ENCODE assay signal across 18 cellular contexts in the genomic region with DNA sequence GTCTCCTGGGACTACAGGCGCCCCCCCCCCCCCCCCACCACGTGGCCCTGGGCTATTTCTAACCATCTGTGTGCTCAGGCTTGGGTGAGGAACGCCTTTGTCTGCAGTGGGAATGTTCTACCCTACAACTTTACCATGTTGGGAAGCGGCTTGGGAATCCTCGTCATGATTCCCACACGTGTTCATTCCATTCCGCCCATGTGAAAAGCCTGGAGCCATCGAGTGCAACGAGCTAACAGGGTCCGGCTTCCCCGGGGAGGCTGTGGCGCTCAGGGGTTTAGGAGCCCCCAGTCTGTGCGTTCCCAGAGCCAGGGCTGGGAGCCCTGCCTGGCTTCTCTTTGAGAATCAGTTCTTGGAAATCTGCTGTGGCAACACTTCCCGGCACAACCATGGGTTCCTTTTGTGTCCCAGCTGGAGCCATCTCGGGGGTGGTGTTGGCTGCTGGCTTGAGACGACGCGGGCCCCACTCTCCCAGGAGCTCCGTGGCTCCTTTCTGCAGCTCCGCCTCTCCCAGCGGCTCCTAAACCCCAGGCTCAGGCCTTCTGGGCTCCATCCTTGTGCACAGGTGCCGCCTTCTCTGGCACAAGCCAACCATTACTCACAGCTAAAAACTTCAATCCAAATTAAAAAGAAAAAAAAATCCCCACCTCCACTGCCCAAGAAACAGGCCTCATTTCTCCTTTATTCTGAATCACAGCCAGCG. TPM values are rescaled to one million over a fixed set of nuclear protein-coding genes. Genes with fewer than 3 reads are reported as not detected.
DNase-seq lines count a peak whose midpoint lies in the region; ATAC-seq, FAIRE-seq and TF ChIP-seq lines count a peak whose summit lies in the region.
"Had no signal": no experiment of that assay in that cellular context is flagged by ENCODE, and none has a peak within 500 bp of the region (broad histone marks: within the 10 kb centered on the region; RNA-seq: fewer than 3 reads in every experiment).

No MANE protein-coding gene starts in this region.

- H3K4me1 ChIP-seq in right atrium auricular region (no peaks in the 10 kb centered on the region), K562 (replicated peaks in 1 of 2; ENCODE audit: control insufficient read depth in 2 of 2, insufficient read depth in 2 of 2, low read length in 2 of 2) (peaks cover 11% of the 10 kb centered on the region in 2 experiments; a peak in 2 of 5 replicates), Peyer's patch (no peaks in the 10 kb centered on the region)

- TF ChIP-seq RAD21 in K562 (CRISPR knock-in tag; conservative IDR thresholded peaks at IDR 0.05 in 1 of 2, IDR thresholded peaks at IDR 0.05 in 1 of 2), result no peak

- peak overlapping the region in 1 of 2 experiments; percentile 45; a peak in 1 of 4 replicates for H3K9ac ChIP-seq in K562 (ENCODE audit: insufficient read depth in 1 of 2, low read depth in 2 of 2, low read length in 2 of 2)

- H3K27me3 ChIP-seq in right atrium auricular region (no peaks in the 10 kb centered on the region), K562 (ENCODE audit: control insufficient read depth in 2 of 2, insufficient read depth in 2 of 2, low read length in 2 of 2) (peaks cover 27 to 58% of the 10 kb centered on the region in 2 experiments), Peyer's patch (no peaks in the 10 kb centered on the region)

- no peaks in the 10 kb centered on the region for H3K9me1 ChIP-seq in K562 (ENCODE audit: control insufficient read depth, insufficient read depth, low read length)

- no peak for TF ChIP-seq EP300 in K562 (IDR thresholded peaks at IDR 0.05; ENCODE audit: low read length)

- no peak overlapping the region for H3K4me2 ChIP-seq in K562 (ENCODE audit: insufficient read depth, low read length)

- TF ChIP-seq CTCF in right atrium auricular region (IDR thresholded peaks at IDR 0.05), result no peak
- TF ChIP-seq CTCF in K562 (IDR thresholded peaks at IDR 0.05 in 2 of 3, conservative IDR thresholded peaks at IDR 0.05 in 1 of 3; ENCODE audit: insufficient read depth in 2 of 3, low read depth in 1 of 3, low read length in 3 of 3), result no peak
- TF ChIP-seq CTCF in Peyer's patch (IDR thresholded peaks at IDR 0.05), result no peak

- CTCF ChIA-PET in K562 (lab: Yijun Ruan, JAX; ENCODE audit: low intra/inter-chr PET ratio), result no interaction called here

- intact Hi-C loops in Right ventricle myocardium superior (cut with DNase I) (no loop called here), K562 (cut with micrococcal nuclease) (no loop called here)

- no TSS peak for BruUV-seq in K562 (replicated peaks; lab: Mats Ljungman, UMichigan)

- H3K79me2 ChIP-seq in K562 (ENCODE audit: control insufficient read depth, insufficient read depth, low read length), result no peaks in the 10 kb centered on the region

- H3K4me3 ChIP-seq in right atrium auricular region (no peak overlapping the region), K562 (no peak overlapping the region), Peyer's patch (no peak overlapping the region)

- H3K9me3 ChIP-seq in right atrium auricular region (no peaks in the 10 kb centered on the region), K562 (replicated peaks; ENCODE audit: control insufficient read depth, insufficient read depth, low read depth, low read length) (no peaks in the 10 kb centered on the region), Peyer's patch (no peaks in the 10 kb centered on the region)

- POLR2A ChIA-PET in K562 (lab: Yijun Ruan, JAX), result interaction anchor here (1.5 kb wide), 1 partner anchor 14 kb away, joined by 3 read pairs; no protein-coding TSS in a partner anchor

- FAIRE-seq in K562 (lab: Jason Lieb, UNC) (no peak), urothelium cell line (lab: Jason Lieb, UNC) (no peak)
- FAIRE-seq: A204.1 had no signal

- no peak for TF ChIP-seq POLR2A in K562 (conservative IDR thresholded peaks at IDR 0.05)
- no peak for TF ChIP-seq POLR2A in Peyer's patch (IDR thresholded peaks at IDR 0.05)

- WGBS in K562 (ENCODE audit: insufficient coverage, low coverage, missing lambda C conversion rate), result 38% methylated on average over 16 of the region's 23 CpGs

- in situ Hi-C loops in K562 (cut with MboI), result no loop called here
- in situ Hi-C loops in KBM-7 (cut with MboI; ENCODE audit: low pct_unique_long_range_greater_than_20kb, low sequenced_read_pairs), result no loop called here

- ATAC-seq in Right ventricle myocardium superior (ENCODE audit: poor library complexity) (no peak), K562 (no peak)
- ATAC-seq: activated T-cell treated with anti-CD3 and anti-CD28 coated beads, Interleukin-2, amount 50 U/mL, for 4 hours had no signal

- peak; percentile 17 for DNase-seq in Right ventricle myocardium superior
- DNase-seq in right atrium auricular region (ENCODE audit: low spot score), result no peak
- no peak for DNase-seq in K562 (ENCODE audit: extremely low read depth in 1 of 4, low spot score in 3 of 4)
- peak; percentile 58 for DNase-seq in iPS-NIHi11 (ENCODE audit: low spot score)
- DNase-seq in urothelium cell line (ENCODE audit: low spot score), result peak; percentile 78
- DNase-seq in KBM-7, result no peak
- no peak for DNase-seq in HK-2 (ENCODE audit: unreplicated experiment)
- DNase-seq in Peyer's patch, result no peak
- DNase-seq: activated CD4-positive, alpha-beta memory T cell treated with anti-CD3 and anti-CD28 coated beads for 36 hours; activated naive CD8-positive, alpha-beta T cell treated with anti-CD3 and anti-CD28 coated beads for 36 hours; activated T-cell treated with anti-CD3 and anti-CD28 coated beads, Interleukin-2, amount 50 U/mL, for 4 hours; CD4-positive, CD25-positive, alpha-beta regulatory T cell; DMS79 treated with DMSO at 0.1 percent for 48 hours; NK-92 treated with Interleukin-12 subunit alpha and Interleukin-12 subunit beta, amount 100 ng/mL, for 24 hours; RPMI8226; stimulated activated naive CD4-positive, alpha-beta T cell; trophoblast cell had no signal

- H3K27ac ChIP-seq in right atrium auricular region (no peak overlapping the region), K562 (ENCODE audit: extremely low read depth, low read depth, low read length) (no peak overlapping the region), Peyer's patch (no peak overlapping the region)

- no peaks in the 10 kb centered on the region for H4K20me1 ChIP-seq in K562 (replicated peaks; ENCODE audit: control insufficient read depth, insufficient read depth, low read length)

- no peak overlapping the region for H2AFZ ChIP-seq in K562 (ENCODE audit: low read depth, low read length)

- H3K36me3 ChIP-seq in right atrium auricular region, result no peaks in the 10 kb centered on the region
- no peaks in the 10 kb centered on the region for H3K36me3 ChIP-seq in K562 (ENCODE audit: control insufficient read depth, insufficient read depth, low read length)
- H3K36me3 ChIP-seq in Peyer's patch, result no peaks in the 10 kb centered on the region

RNA-seq across cellular contexts. Expression of gene PPFIA1, which starts 18.8 kb away (rescaled TPM):
- total RNA-seq in Right ventricle myocardium superior (41.8 TPM), right atrium auricular region (10 to 100 TPM; 28.7 to 45.9 TPM), K562 (2014; rRNA removed) (24.9 and 26.0 TPM in 2 replicates), K562 (2014; rRNA removed; fragmentation: Illumina TruSeq; extraction: Trizol) (28.5 and 31.6 TPM in 2 replicates), K562 (2015; rRNA removed; fragmentation: Illumina TruSeq; extraction: Trizol) (28.9 and 30.3 TPM in 2 replicates), K562 (2021) (33.1 and 38.4 TPM in 2 replicates), Peyer's patch (100 to 1,000 TPM in 1 of 4 donors, 10 to 100 TPM in 3; 45.5 to 111 (median 71.4) TPM)
- total RNA-seq in K562 (2011; cell fraction: chromatin; rRNA removed; ENCODE audit: low replicate concordance), result 221 and 294 TPM in 2 replicates
- 104 and 111 TPM in 2 replicates for total RNA-seq in K562 (2011; cell fraction: nucleolus; rRNA removed)
- total RNA-seq in K562 (2011; cell fraction: nucleoplasm; rRNA removed), result 162 and 166 TPM in 2 replicates
- polyA plus RNA-seq in K562 (2011; rRNA removed) (41.5 and 48.0 TPM in 2 replicates), K562 (2014; fragmentation: Illumina TruSeq; extraction: Trizol) (36.2 and 39.5 TPM in 2 replicates), K562 (2014; fragmentation: Nextera tagmentation; extraction: Ambion mirVana) (10 to 100 TPM in 1 of 2 experiments, 1 to 10 TPM in 1; 9.9 to 13.3 TPM), K562 (2014; rRNA removed) (27.4 and 31.0 TPM in 2 replicates)
- polyA plus RNA-seq in K562 (2011; cell fraction: cytosol; rRNA removed), result 42.0 and 45.8 TPM in 2 replicates
- polyA plus RNA-seq in K562 (2011; cell fraction: nucleus; rRNA removed), result 107 and 119 TPM in 2 replicates
- 26.5 and 28.1 TPM in 2 replicates for polyA plus RNA-seq in K562 (2012)
- 76.5 and 78.4 TPM in 2 replicates for polyA minus RNA-seq in K562 (2011; rRNA and poly(A)+ RNA removed)
- 27.9 and 43.6 TPM in 2 replicates for polyA minus RNA-seq in K562 (2011; cell fraction: cytosol; rRNA and poly(A)+ RNA removed)
- polyA minus RNA-seq in K562 (2011; cell fraction: nucleus; rRNA and poly(A)+ RNA removed), result 46.0 and 70.8 TPM in 2 replicates

RNA-seq across cellular contexts. Expression of gene FADD, which starts 48.6 kb away (rescaled TPM):
- total RNA-seq in Right ventricle myocardium superior (10.3 TPM), right atrium auricular region (10 to 100 TPM in 1 of 2 donors, 1 to 10 TPM in 1; 7.1 to 11.1 TPM), K562 (2014; rRNA removed) (20.1 and 20.4 TPM in 2 replicates), K562 (2014; rRNA removed; fragmentation: Illumina TruSeq; extraction: Trizol) (15.5 and 17.2 TPM in 2 replicates), K562 (2015; rRNA removed; fragmentation: Illumina TruSeq; extraction: Trizol) (18.4 and 20.9 TPM in 2 replicates), K562 (2021) (24.1 and 26.2 TPM in 2 replicates), Peyer's patch (10 to 100 TPM in 3 of 4 donors, 1 to 10 TPM in 1; 9.9 to 33.6 (median 28.8) TPM)
- 9.8 and 23.6 TPM in 2 replicates for total RNA-seq in K562 (2011; cell fraction: chromatin; rRNA removed; ENCODE audit: low replicate concordance)
- total RNA-seq in K562 (2011; cell fraction: nucleolus; rRNA removed), result 23.6 and 28.0 TPM in 2 replicates
- 17.0 and 17.6 TPM in 2 replicates for total RNA-seq in K562 (2011; cell fraction: nucleoplasm; rRNA removed)
- polyA plus RNA-seq in K562 (2011; rRNA removed) (23.6 and 26.9 TPM in 2 replicates), K562 (2014; fragmentation: Illumina TruSeq; extraction: Trizol) (17.2 and 17.7 TPM in 2 replicates), K562 (2014; fragmentation: Nextera tagmentation; extraction: Ambion mirVana) (under 1 TPM; 0.29 to 0.30 TPM), K562 (2014; rRNA removed) (26.7 and 28.7 TPM in 2 replicates)
- 24.3 and 37.3 TPM in 2 replicates for polyA plus RNA-seq in K562 (2011; cell fraction: cytosol; rRNA removed)
- polyA plus RNA-seq in K562 (2011; cell fraction: nucleus; rRNA removed), result 11.2 and 14.3 TPM in 2 replicates
- polyA plus RNA-seq in K562 (2012), result 20.7 and 23.8 TPM in 2 replicates
- 17.5 and 22.8 TPM in 2 replicates for polyA minus RNA-seq in K562 (2011; rRNA and poly(A)+ RNA removed)
- polyA minus RNA-seq in K562 (2011; cell fraction: cytosol; rRNA and poly(A)+ RNA removed), result 13.8 and 19.3 TPM in 2 replicates
- 17.8 and 23.5 TPM in 2 replicates for polyA minus RNA-seq in K562 (2011; cell fraction: nucleus; rRNA and poly(A)+ RNA removed)

Comparison
In these comparisons a context has a peak if more than half of its experiments do, and no peak if none do; other contexts are left out.
1. DNase-seq: peak in Right ventricle myocardium superior (single experiment), iPS-NIHi11 (single experiment) and urothelium cell line (single experiment); none in right atrium auricular region (single experiment), K562 (0 of 4), KBM-7 (single experiment), HK-2 (single experiment) and Peyer's patch (0 of 3).